1 cellular context compared by ENCODE assay signal in genomic region chr15:49621327-49622210, GRCh38.
TF ChIP-seq lines count a peak whose summit lies in the region.

No MANE protein-coding gene starts in this region.

TF ChIP-seq in A549, 52 proteins besides CTCF, POLR2A, EP300 and RAD21 (continued from another document):
- TF ChIP-seq REST (IDR thresholded peaks at IDR 0.05) (no peak), SREBF2 (IDR thresholded peaks at IDR 0.05) (no peak), GATA3 (IDR thresholded peaks at IDR 0.05; ENCODE audit: borderline replicate concordance) (no peak), MAFK (IDR thresholded peaks at IDR 0.05; ENCODE audit: partially characterized antibody) (no peak), MAZ (IDR thresholded peaks at IDR 0.05; ENCODE audit: borderline replicate concordance, low read depth, low read length) (no peak), PBX3 (IDR thresholded peaks at IDR 0.05) (no peak), NR3C1 (IDR thresholded peaks at IDR 0.05) (no peak), TP53 (CRISPR knock-in tag; IDR thresholded peaks at IDR 0.05) (no peak), ESRRA (IDR thresholded peaks at IDR 0.05; ENCODE audit: borderline replicate concordance, low read length) (no peak)
TF ChIP-seq in A549: peak in this region for 0.
